In the genomic region with DNA sequence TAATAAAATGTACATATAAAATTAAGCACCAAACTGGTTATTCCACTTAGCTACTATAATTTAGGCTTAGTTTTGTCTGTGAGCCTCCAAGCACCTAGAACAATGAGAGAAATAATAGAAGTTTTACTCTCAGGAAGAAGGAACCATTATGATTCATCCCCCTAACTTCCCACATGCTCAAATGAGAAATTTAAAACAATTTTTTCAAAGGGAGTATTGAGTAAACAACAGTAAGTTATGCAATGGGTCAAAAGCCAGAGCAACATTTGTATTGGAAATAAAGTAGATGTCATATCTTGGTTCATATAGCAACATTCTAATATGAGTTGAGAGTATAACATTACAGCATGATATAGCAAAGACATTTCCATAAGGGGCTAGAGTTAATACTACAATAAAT, we compare ENCODE assay signal across 12 cellular contexts. TPM values are rescaled to one million over a fixed set of nuclear protein-coding genes. Genes with fewer than 3 reads are reported as not detected.
DNase-seq lines count a peak whose midpoint lies in the region; ATAC-seq and TF ChIP-seq lines count a peak whose summit lies in the region.
"Had no signal": no experiment of that assay in that cellular context is flagged by ENCODE, and none has a peak within 500 bp of the region (broad histone marks: within the 10 kb centered on the region; RNA-seq: fewer than 3 reads in every experiment).

No MANE protein-coding gene starts in this region.

- intact Hi-C loops in CD14-positive monocyte (cut with micrococcal nuclease), result no loop called here
- intact Hi-C loops in naive thymus-derived CD4-positive, alpha-beta T cell (cut with micrococcal nuclease), result no loop called here

- H3K27ac Mint-ChIP-seq in CD14-positive monocyte, result peak overlapping the region; percentile 13 to 88 (median 81)
- H3K27ac Mint-ChIP-seq in naive thymus-derived CD4-positive, alpha-beta T cell, result no peak overlapping the region
- no peak overlapping the region for H3K27ac Mint-ChIP-seq in activated T-cell treated with anti-CD3 and anti-CD28 coated beads, Interleukin-2, amount 50 U/mL, for 24 hours
- H3K27ac Mint-ChIP-seq: CD4-positive, alpha-beta T cell had no signal

- H3K36me3 ChIP-seq in naive thymus-derived CD4-positive, alpha-beta T cell (ENCODE audit: control insufficient read depth in 2 of 3, insufficient read depth in 3 of 3, low read length in 3 of 3), result no peaks in the 10 kb centered on the region

- peaks cover 9 to 15% of the 10 kb centered on the region in 2 donors for H3K36me3 Mint-ChIP-seq in CD14-positive monocyte
- H3K36me3 Mint-ChIP-seq in naive thymus-derived CD4-positive, alpha-beta T cell, result no peaks in the 10 kb centered on the region
- no peaks in the 10 kb centered on the region for H3K36me3 Mint-ChIP-seq in activated T-cell treated with anti-CD3 and anti-CD28 coated beads, Interleukin-2, amount 50 U/mL, for 24 hours (ENCODE audit: low read depth)

- ATAC-seq in naive thymus-derived CD4-positive, alpha-beta T cell, result peak; percentile 66

- no peak for TF ChIP-seq CTCF in CD14-positive monocyte (IDR thresholded peaks at IDR 0.05)

- H3K27ac ChIP-seq in naive thymus-derived CD4-positive, alpha-beta T cell (ENCODE audit: low read depth, low read length), result no peak overlapping the region
- H3K27ac ChIP-seq: parathyroid adenoma had no signal

- CTCF ChIA-PET in naive thymus-derived CD4-positive, alpha-beta T cell (lab: Charles Lee), result no interaction called here

- H3K4me1 ChIP-seq in naive thymus-derived CD4-positive, alpha-beta T cell (ENCODE audit: control insufficient read depth in 2 of 2, insufficient read depth in 2 of 2, low read length in 2 of 2), result no peaks in the 10 kb centered on the region
- H3K4me1 ChIP-seq: parathyroid adenoma had no signal

- no peaks in the 10 kb centered on the region for H3K9me3 Mint-ChIP-seq in CD14-positive monocyte
- no peaks in the 10 kb centered on the region for H3K9me3 Mint-ChIP-seq in naive thymus-derived CD4-positive, alpha-beta T cell
- H3K9me3 Mint-ChIP-seq in activated T-cell treated with anti-CD3 and anti-CD28 coated beads, Interleukin-2, amount 50 U/mL, for 24 hours, result no peaks in the 10 kb centered on the region
- H3K9me3 Mint-ChIP-seq: CD4-positive, alpha-beta T cell; central memory CD8-positive, alpha-beta T cell had no signal

- peaks cover 0 to 2% (median 0%) of the 10 kb centered on the region in 3 donors for H3K27me3 Mint-ChIP-seq in CD14-positive monocyte (ENCODE audit: low read depth in 3 of 3)
- H3K27me3 Mint-ChIP-seq in naive thymus-derived CD4-positive, alpha-beta T cell, result peaks cover 2 to 18% (median 3%) of the 10 kb centered on the region in 5 donors
- peaks cover 10% of the 10 kb centered on the region for H3K27me3 Mint-ChIP-seq in activated T-cell treated with anti-CD3 and anti-CD28 coated beads, Interleukin-2, amount 50 U/mL, for 24 hours

- H3K4me1 Mint-ChIP-seq in CD14-positive monocyte, result peaks cover 67% of the 10 kb centered on the region
- H3K4me1 Mint-ChIP-seq in naive thymus-derived CD4-positive, alpha-beta T cell, result peaks cover 0 to 2% (median 0%) of the 10 kb centered on the region in 7 donors
- H3K4me1 Mint-ChIP-seq in activated T-cell treated with anti-CD3 and anti-CD28 coated beads, Interleukin-2, amount 50 U/mL, for 24 hours (ENCODE audit: low read depth), result no peaks in the 10 kb centered on the region
- H3K4me1 Mint-ChIP-seq: central memory CD8-positive, alpha-beta T cell had no signal

- POLR2A ChIA-PET in naive thymus-derived CD4-positive, alpha-beta T cell (lab: Charles Lee), result interaction anchor here (0.5 kb wide), 1 partner anchor 70 kb away, joined by 4 read pairs; the partner anchor contains the start of gene ING3

- H3K27me3 ChIP-seq in naive thymus-derived CD4-positive, alpha-beta T cell (ENCODE audit: control insufficient read depth in 2 of 2, insufficient read depth in 2 of 2, low read length in 2 of 2), result peaks cover 0 to 4% of the 10 kb centered on the region in 2 donors

- peak overlapping the region in 1 of 2 donors; percentile 51 for H3K4me3 Mint-ChIP-seq in CD14-positive monocyte
- no peak overlapping the region for H3K4me3 Mint-ChIP-seq in naive thymus-derived CD4-positive, alpha-beta T cell
- no peak overlapping the region for H3K4me3 Mint-ChIP-seq in activated T-cell treated with anti-CD3 and anti-CD28 coated beads, Interleukin-2, amount 50 U/mL, for 24 hours
- H3K4me3 Mint-ChIP-seq: CD4-positive, alpha-beta T cell; central memory CD8-positive, alpha-beta T cell had no signal

- H3K9me3 ChIP-seq in naive thymus-derived CD4-positive, alpha-beta T cell (ENCODE audit: control insufficient read depth in 2 of 3, low read length in 3 of 3), result no peaks in the 10 kb centered on the region

- DNase-seq in CD14-positive monocyte (ENCODE audit: low spot score) (no peak), NCI-H460 (ENCODE audit: extremely low read depth, low read depth) (peak; percentile 65), dermis microvascular lymphatic vessel endothelial cell (ENCODE audit: low read depth in 2 of 2) (peak; percentile 55 to 80), mesenteric fat pad (ENCODE audit: low spot score) (no peak), NCI-H2107 treated with DMSO at 0.1 percent for 48 hours (lab: John Stamatoyannopoulos, UW; ENCODE audit: unreplicated experiment) (no peak)
- DNase-seq in naive thymus-derived CD4-positive, alpha-beta T cell, result no peak
- no peak for DNase-seq in activated T-cell treated with anti-CD3 and anti-CD28 coated beads, Interleukin-2, amount 50 U/mL, for 24 hours
- no peak for DNase-seq in activated naive CD4-positive, alpha-beta T cell treated with anti-CD3 and anti-CD28 coated beads, Interleukin-2, amount 50 U/mL, for 16 hours
- DNase-seq: CD4-positive, alpha-beta T cell; NCI-H1930 had no signal

- H3K4me3 ChIP-seq in naive thymus-derived CD4-positive, alpha-beta T cell (ENCODE audit: low read length), result no peak overlapping the region

RNA-seq across cellular contexts. Expression of gene CPED1, which starts 32.1 kb away (rescaled TPM):
- polyA plus RNA-seq in CD14-positive monocyte, result 10 to 100 TPM; 20.4 to 30.0 TPM
- 14.8 and 17.0 TPM in 2 replicates for total RNA-seq in NCI-H460 (2014; rRNA removed; shearing (Covaris generic))
- 6.9 and 8.1 TPM in 2 replicates for polyA plus RNA-seq in NCI-H460 (2014; cell fraction: nucleus; rRNA removed)
- total RNA-seq in dermis microvascular lymphatic vessel endothelial cell (0.77 and 1.0 TPM in 2 replicates), mesenteric fat pad (44.4 TPM)
- 1 to 10 TPM in 1 of 5 experiments, under 1 TPM in 4; 0.10 to 4.5 (median 0.40) TPM for total RNA-seq in naive thymus-derived CD4-positive, alpha-beta T cell
- polyA plus RNA-seq in naive thymus-derived CD4-positive, alpha-beta T cell, result not detected

Comparison
In these comparisons a context has a peak if more than half of its experiments do, and no peak if none do; other contexts are left out.
1. DNase-seq: peak in NCI-H460 (single experiment) and dermis microvascular lymphatic vessel endothelial cell (2 of 2); none in CD14-positive monocyte (single experiment), naive thymus-derived CD4-positive, alpha-beta T cell (0 of 9), activated T-cell treated with anti-CD3 and anti-CD28 coated beads, Interleukin-2, amount 50 U/mL, for 24 hours (single experiment), mesenteric fat pad (single experiment), NCI-H2107 treated with DMSO at 0.1 percent for 48 hours (single experiment) and activated naive CD4-positive, alpha-beta T cell treated with anti-CD3 and anti-CD28 coated beads, Interleukin-2, amount 50 U/mL, for 16 hours (single experiment).
2. H3K27ac Mint-ChIP-seq: peak in CD14-positive monocyte (7 of 7); none in naive thymus-derived CD4-positive, alpha-beta T cell (0 of 9) and activated T-cell treated with anti-CD3 and anti-CD28 coated beads, Interleukin-2, amount 50 U/mL, for 24 hours (single experiment).